2 cellular contexts compared by ENCODE assay signal in the genomic region with DNA sequence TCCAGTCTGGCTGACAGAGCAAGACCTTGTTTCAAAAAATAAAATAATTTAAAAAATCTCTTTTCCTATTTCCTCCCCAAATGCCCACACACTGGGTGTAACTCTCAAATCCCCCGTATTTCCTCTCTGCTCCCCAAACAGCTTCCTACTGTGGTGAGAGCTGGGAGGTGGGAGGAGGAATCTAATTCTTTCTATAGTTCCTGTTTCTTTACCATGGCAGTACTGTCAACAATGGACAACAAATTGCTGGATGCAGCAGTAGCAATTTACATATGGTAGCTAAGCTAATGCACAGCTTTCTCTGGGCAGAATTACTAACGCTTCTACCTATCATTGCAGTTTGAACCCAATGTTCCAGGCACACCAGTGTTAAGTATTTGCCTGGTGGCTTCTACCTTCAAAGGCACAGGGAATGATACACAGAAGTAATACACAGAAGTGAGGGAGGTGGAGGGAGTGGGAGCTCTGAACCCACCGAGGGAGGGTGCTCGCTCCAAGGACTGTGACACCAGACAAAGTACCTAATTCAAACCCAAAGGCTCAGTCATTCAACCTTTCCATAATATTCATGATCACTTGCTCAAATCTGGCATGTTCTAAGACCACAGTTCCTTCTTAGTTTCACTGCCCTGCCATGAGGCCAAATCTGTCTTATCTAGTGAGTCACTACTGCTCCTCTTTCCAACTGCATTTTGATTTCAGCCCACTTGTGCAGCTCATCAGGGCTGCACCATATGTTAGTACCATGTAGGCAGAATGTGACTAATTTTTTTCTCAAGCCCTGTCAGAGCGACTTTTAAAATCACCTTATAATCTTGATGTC.
TF ChIP-seq lines count a peak whose summit lies in the region.

No MANE protein-coding gene starts in this region.

TF ChIP-seq in liver, 16 proteins besides CTCF, POLR2A, EP300 and RAD21:
- TF ChIP-seq JUND (IDR thresholded peaks at IDR 0.05) (no peak), HNF4G (IDR thresholded peaks at IDR 0.05) (no peak), SP1 (IDR thresholded peaks at IDR 0.05) (no peak), FOXA2 (IDR thresholded peaks at IDR 0.05) (no peak)
- TF ChIP-seq, protein P1, sequence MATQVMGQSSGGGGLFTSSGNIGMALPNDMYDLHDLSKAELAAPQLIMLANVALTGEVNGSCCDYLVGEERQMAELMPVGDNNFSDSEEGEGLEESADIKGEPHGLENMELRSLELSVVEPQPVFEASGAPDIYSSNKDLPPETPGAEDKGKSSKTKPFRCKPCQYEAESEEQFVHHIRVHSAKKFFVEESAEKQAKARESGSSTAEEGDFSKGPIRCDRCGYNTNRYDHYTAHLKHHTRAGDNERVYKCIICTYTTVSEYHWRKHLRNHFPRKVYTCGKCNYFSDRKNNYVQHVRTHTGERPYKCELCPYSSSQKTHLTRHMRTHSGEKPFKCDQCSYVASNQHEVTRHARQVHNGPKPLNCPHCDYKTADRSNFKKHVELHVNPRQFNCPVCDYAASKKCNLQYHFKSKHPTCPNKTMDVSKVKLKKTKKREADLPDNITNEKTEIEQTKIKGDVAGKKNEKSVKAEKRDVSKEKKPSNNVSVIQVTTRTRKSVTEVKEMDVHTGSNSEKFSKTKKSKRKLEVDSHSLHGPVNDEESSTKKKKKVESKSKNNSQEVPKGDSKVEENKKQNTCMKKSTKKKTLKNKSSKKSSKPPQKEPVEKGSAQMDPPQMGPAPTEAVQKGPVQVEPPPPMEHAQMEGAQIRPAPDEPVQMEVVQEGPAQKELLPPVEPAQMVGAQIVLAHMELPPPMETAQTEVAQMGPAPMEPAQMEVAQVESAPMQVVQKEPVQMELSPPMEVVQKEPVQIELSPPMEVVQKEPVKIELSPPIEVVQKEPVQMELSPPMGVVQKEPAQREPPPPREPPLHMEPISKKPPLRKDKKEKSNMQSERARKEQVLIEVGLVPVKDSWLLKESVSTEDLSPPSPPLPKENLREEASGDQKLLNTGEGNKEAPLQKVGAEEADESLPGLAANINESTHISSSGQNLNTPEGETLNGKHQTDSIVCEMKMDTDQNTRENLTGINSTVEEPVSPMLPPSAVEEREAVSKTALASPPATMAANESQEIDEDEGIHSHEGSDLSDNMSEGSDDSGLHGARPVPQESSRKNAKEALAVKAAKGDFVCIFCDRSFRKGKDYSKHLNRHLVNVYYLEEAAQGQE (IDR thresholded peaks at IDR 0.05), result no peak
- TF ChIP-seq, protein P2, sequence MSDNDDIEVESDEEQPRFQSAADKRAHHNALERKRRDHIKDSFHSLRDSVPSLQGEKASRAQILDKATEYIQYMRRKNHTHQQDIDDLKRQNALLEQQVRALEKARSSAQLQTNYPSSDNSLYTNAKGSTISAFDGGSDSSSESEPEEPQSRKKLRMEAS (IDR thresholded peaks at IDR 0.05), result peak; percentile 21
TF ChIP-seq in liver: peak in this region for 1.

TF ChIP-seq in HepG2, 621 proteins besides CTCF, POLR2A, EP300 and RAD21:
- TF ChIP-seq SP140L (CRISPR knock-in tag; IDR thresholded peaks at IDR 0.05; ENCODE audit: borderline replicate concordance), result no peak
- TF ChIP-seq NFKBIZ (CRISPR knock-in tag; IDR thresholded peaks at IDR 0.05), result no peak
- no peak for TF ChIP-seq ZNF124 (CRISPR knock-in tag; IDR thresholded peaks at IDR 0.05)
- no peak for TF ChIP-seq TAF15 (IDR thresholded peaks at IDR 0.05; ENCODE audit: low read depth, low read length, poor library complexity, severe bottlenecking)
- no peak for TF ChIP-seq HMG20B (CRISPR knock-in tag; conservative IDR thresholded peaks at IDR 0.05)
- no peak for TF ChIP-seq ARHGAP35 (CRISPR knock-in tag; IDR thresholded peaks at IDR 0.05; ENCODE audit: borderline replicate concordance)
- TF ChIP-seq IKZF1 (IDR thresholded peaks at IDR 0.05), result no peak
- TF ChIP-seq ZNF598 (CRISPR knock-in tag; IDR thresholded peaks at IDR 0.05; ENCODE audit: borderline replicate concordance), result no peak
- no peak for TF ChIP-seq KDM5B (CRISPR knock-in tag; IDR thresholded peaks at IDR 0.05; ENCODE audit: borderline replicate concordance)
- no peak for TF ChIP-seq LCORL (IDR thresholded peaks at IDR 0.05)
- TF ChIP-seq LCORL (CRISPR knock-in tag; IDR thresholded peaks at IDR 0.05), result no peak
- TF ChIP-seq ZNF737 (CRISPR knock-in tag; IDR thresholded peaks at IDR 0.05; ENCODE audit: borderline replicate concordance), result no peak
- no peak for TF ChIP-seq HOXA9 (CRISPR knock-in tag; IDR thresholded peaks at IDR 0.05; ENCODE audit: borderline replicate concordance)
- TF ChIP-seq DPF2 (CRISPR knock-in tag; IDR thresholded peaks at IDR 0.05; ENCODE audit: borderline replicate concordance, low read depth), result no peak
- TF ChIP-seq RBFOX2 (IDR thresholded peaks at IDR 0.05; ENCODE audit: low read depth, low read length), result no peak
- no peak for TF ChIP-seq ZSCAN21 (CRISPR knock-in tag; IDR thresholded peaks at IDR 0.05; ENCODE audit: borderline replicate concordance)
- no peak for TF ChIP-seq ZNF446 (CRISPR knock-in tag; IDR thresholded peaks at IDR 0.05)
